ENCODE assay signal across 16 cellular contexts in genomic region chr5:37424441-37424840, GRCh38. TPM values are rescaled to one million over a fixed set of nuclear protein-coding genes. Genes with fewer than 3 reads are reported as not detected.
DNase-seq lines count a peak whose midpoint lies in the region; ATAC-seq, FAIRE-seq and TF ChIP-seq lines count a peak whose summit lies in the region.
"Had no signal": no experiment of that assay in that cellular context is flagged by ENCODE, and none has a peak within 500 bp of the region (broad histone marks: within the 10 kb centered on the region; RNA-seq: fewer than 3 reads in every experiment).

No MANE protein-coding gene starts in this region.

- no peaks in the 10 kb centered on the region for H3K27me3 ChIP-seq in mammary epithelial cell (ENCODE audit: insufficient read depth, low read length)
- H3K27me3 ChIP-seq in K562 (ENCODE audit: control insufficient read depth in 2 of 2, insufficient read depth in 2 of 2, low read length in 2 of 2): no peaks in the 10 kb centered on the region
- no peaks in the 10 kb centered on the region for H3K27me3 ChIP-seq in colonic mucosa
- H3K27me3 ChIP-seq: BLaER1 treated with 17β-estradiol and CSF1 and Interleukin-3, amounts not matched to agents 10 nM and 100 nM had no signal

- in situ Hi-C loops in mammary epithelial cell (cut with MboI; ENCODE audit: low sequenced_read_pairs in 2 of 2): loop anchor here in 1 of 2 donors (25.0 kb wide), 1 partner anchor 338 kb away; no protein-coding TSS in a partner anchor
- in situ Hi-C loops in K562 (cut with MboI): no loop called here

- TF ChIP-seq CTCF in MCF 10A (IDR thresholded peaks at IDR 0.05; ENCODE audit: unreplicated experiment): no peak
- no peak for TF ChIP-seq CTCF in mammary epithelial cell (conservative IDR thresholded peaks at IDR 0.05 in 1 of 2, IDR thresholded peaks at IDR 0.05 in 1 of 2; ENCODE audit: extremely low read depth in 1 of 2, insufficient read depth in 1 of 2, low read depth in 1 of 2, low read length in 2 of 2)
- TF ChIP-seq CTCF in K562 (IDR thresholded peaks at IDR 0.05 in 2 of 3, conservative IDR thresholded peaks at IDR 0.05 in 1 of 3; ENCODE audit: insufficient read depth in 2 of 3, low read depth in 1 of 3, low read length in 3 of 3): no peak
- no peak for TF ChIP-seq CTCF in colonic mucosa (IDR thresholded peaks at IDR 0.05)

- no peak overlapping the region for H3K27ac ChIP-seq in mammary epithelial cell (ENCODE audit: insufficient read depth, low read depth, low read length)
- H3K27ac ChIP-seq in K562 (ENCODE audit: extremely low read depth, low read depth, low read length): no peak overlapping the region
- no peak overlapping the region for H3K27ac ChIP-seq in colonic mucosa
- H3K27ac ChIP-seq: 22Rv1; BLaER1 treated with 17β-estradiol and CSF1 and Interleukin-3, amounts not matched to agents 10 nM and 100 nM; GM23248 had no signal

- H3K4me3 ChIP-seq in mammary epithelial cell (replicated peaks in 1 of 3; ENCODE audit: insufficient read depth in 1 of 3, low read depth in 2 of 3, low read length in 3 of 3) (no peak overlapping the region), K562 (no peak overlapping the region), colonic mucosa (no peak overlapping the region)
- H3K4me3 ChIP-seq: BLaER1 treated with 17β-estradiol and CSF1 and Interleukin-3, amounts not matched to agents 10 nM and 100 nM; GM12878; GM23248 had no signal

- H3K9me3 ChIP-seq in mammary epithelial cell (replicated peaks; ENCODE audit: insufficient read depth, low read length): no peaks in the 10 kb centered on the region
- H3K9me3 ChIP-seq in K562 (replicated peaks; ENCODE audit: control insufficient read depth, insufficient read depth, low read depth, low read length): no peaks in the 10 kb centered on the region
- H3K9me3 ChIP-seq in colonic mucosa: no peaks in the 10 kb centered on the region
- H3K9me3 ChIP-seq: BLaER1 treated with 17β-estradiol and CSF1 and Interleukin-3, amounts not matched to agents 10 nM and 100 nM had no signal

- H2AFZ ChIP-seq in mammary epithelial cell (ENCODE audit: low read depth, low read length): no peak overlapping the region
- no peak overlapping the region for H2AFZ ChIP-seq in K562 (ENCODE audit: low read depth, low read length)
- H2AFZ ChIP-seq: GM23248 had no signal

- TF ChIP-seq EP300 in K562 (IDR thresholded peaks at IDR 0.05; ENCODE audit: low read length): no peak

- no peaks in the 10 kb centered on the region for H3K9me1 ChIP-seq in K562 (ENCODE audit: control insufficient read depth, insufficient read depth, low read length)

- H3K36me3 ChIP-seq in mammary epithelial cell (ENCODE audit: insufficient read depth, low read length) (peaks cover 2% of the 10 kb centered on the region), K562 (ENCODE audit: control insufficient read depth, insufficient read depth, low read length) (0 out of 3 replicates have a peak, but pooled peaks cover 4% of the 10 kb centered on the region), colonic mucosa (no peaks in the 10 kb centered on the region)

- TF ChIP-seq RAD21 in K562 (CRISPR knock-in tag; conservative IDR thresholded peaks at IDR 0.05 in 1 of 2, IDR thresholded peaks at IDR 0.05 in 1 of 2): no peak

- H3K4me1 Mint-ChIP-seq in MCF 10A (ENCODE audit: insufficient read depth, unreplicated experiment): no peaks in the 10 kb centered on the region

- H3K79me2 ChIP-seq in mammary epithelial cell (ENCODE audit: insufficient read depth, low read length) (no peaks in the 10 kb centered on the region), K562 (ENCODE audit: control insufficient read depth, insufficient read depth, low read length) (no peaks in the 10 kb centered on the region)

- intact Hi-C loops in MCF 10A (cut with micrococcal nuclease): no loop called here
- intact Hi-C loops in mammary epithelial cell (cut with micrococcal nuclease): no loop called here
- intact Hi-C loops in K562 (cut with micrococcal nuclease): no loop called here
- intact Hi-C loops in head of caudate nucleus (cut with DNase I): no loop called here
- intact Hi-C loops in colonic mucosa (cut with DNase I): no loop called here

- CTCF ChIA-PET in MCF 10A (lab: Yijun Ruan, JAX): interaction anchor here (0.6 to 2.1 kb wide), 4 partner anchors 10 to 768 kb away, joined by 3 to 7 read pairs (median 3); no protein-coding TSS in a partner anchor
- CTCF ChIA-PET in mammary epithelial cell (lab: Charles Lee; ENCODE audit: low non-redundant PET): no interaction called here
- CTCF ChIA-PET in K562 (lab: Yijun Ruan, JAX; ENCODE audit: low intra/inter-chr PET ratio): no interaction called here

- POLR2A ChIA-PET in MCF 10A (lab: Yijun Ruan, JAX) (interaction anchor here (1.6 kb wide), 1 partner anchor 11 kb away, joined by 6 read pairs; no protein-coding TSS in a partner anchor), K562 (lab: Yijun Ruan, JAX) (no interaction called here)

- BruUV-seq in MCF 10A (replicated peaks; lab: Mats Ljungman, UMichigan) (no TSS peak), mammary epithelial cell (replicated peaks; lab: Mats Ljungman, UMichigan) (no TSS peak), K562 (replicated peaks; lab: Mats Ljungman, UMichigan) (no TSS peak)

- no peak for ATAC-seq in K562
- no peak for ATAC-seq in left lobe of liver
- ATAC-seq: GM12878 had no signal

- H3K9ac ChIP-seq in mammary epithelial cell (ENCODE audit: insufficient read depth, low read length) (no peak overlapping the region), K562 (ENCODE audit: insufficient read depth in 1 of 2, low read depth in 2 of 2, low read length in 2 of 2) (no peak overlapping the region), colonic mucosa (ENCODE audit: low read depth in 2 of 2, low read length in 2 of 2) (no peak overlapping the region)
- H3K9ac ChIP-seq: BLaER1 treated with 17β-estradiol and CSF1 and Interleukin-3, amounts not matched to agents 10 nM and 100 nM; GM23248 had no signal

- dilution Hi-C loops in mammary epithelial cell (cut with HindIII; ENCODE audit: low sequenced_read_pairs): no loop called here

- H4K20me1 ChIP-seq in mammary epithelial cell (ENCODE audit: insufficient read depth, low read length) (no peaks in the 10 kb centered on the region), K562 (replicated peaks; ENCODE audit: control insufficient read depth, insufficient read depth, low read length) (no peaks in the 10 kb centered on the region)

- H3K4me2 ChIP-seq in mammary epithelial cell (ENCODE audit: insufficient read depth, low read depth, low read length): no peak overlapping the region
- no peak overlapping the region for H3K4me2 ChIP-seq in K562 (ENCODE audit: insufficient read depth, low read length)
- H3K4me2 ChIP-seq: BLaER1 treated with 17β-estradiol and CSF1 and Interleukin-3, amounts not matched to agents 10 nM and 100 nM had no signal

- no peak for TF ChIP-seq POLR2A in K562 (conservative IDR thresholded peaks at IDR 0.05)

- no peak overlapping the region for H3K4me3 Mint-ChIP-seq in MCF 10A (ENCODE audit: unreplicated experiment)
- H3K4me3 Mint-ChIP-seq: CD4-positive, CD25-positive, alpha-beta regulatory T cell had no signal

- no peak for FAIRE-seq in K562 (lab: Jason Lieb, UNC)
- FAIRE-seq: GM12878 had no signal

- H3K27me3 Mint-ChIP-seq in MCF 10A (ENCODE audit: insufficient read depth, unreplicated experiment): no peaks in the 10 kb centered on the region
- H3K27me3 Mint-ChIP-seq: CD4-positive, CD25-positive, alpha-beta regulatory T cell had no signal

- H3K4me1 ChIP-seq in mammary epithelial cell (ENCODE audit: insufficient read depth, low read length) (no peaks in the 10 kb centered on the region), K562 (replicated peaks in 1 of 2; ENCODE audit: control insufficient read depth in 2 of 2, insufficient read depth in 2 of 2, low read length in 2 of 2) (no peaks in the 10 kb centered on the region), colonic mucosa (no peaks in the 10 kb centered on the region)
- H3K4me1 ChIP-seq: BLaER1 treated with 17β-estradiol and CSF1 and Interleukin-3, amounts not matched to agents 10 nM and 100 nM had no signal

- no peaks in the 10 kb centered on the region for H3K9me3 Mint-ChIP-seq in MCF 10A (ENCODE audit: unreplicated experiment)
- H3K9me3 Mint-ChIP-seq: CD4-positive, CD25-positive, alpha-beta regulatory T cell had no signal

- DNase-seq in MCF 10A (ENCODE audit: unreplicated experiment) (peak; percentile 7), mammary epithelial cell (no peak), K562 (ENCODE audit: extremely low read depth in 1 of 4, low spot score in 3 of 4) (no peak), kidney tubule cell (ENCODE audit: low spot score) (peak; percentile 60), head of caudate nucleus (no peak), colonic mucosa (no peak), left lobe of liver (ENCODE audit: low spot score) (no peak)
- no peak for DNase-seq in activated CD8-positive, alpha-beta memory T cell treated with anti-CD3 and anti-CD28 coated beads for 24 hours
- DNase-seq: ACHN; CD4-positive, CD25-positive, alpha-beta regulatory T cell; DMS 273 treated with DMSO at 0.1 percent for 48 hours; GM23248; H7 had no signal

- H3K27ac Mint-ChIP-seq in MCF 10A (ENCODE audit: low read depth, unreplicated experiment): no peak overlapping the region

- peaks cover 26% of the 10 kb centered on the region for H3K36me3 Mint-ChIP-seq in MCF 10A (ENCODE audit: insufficient read depth, unreplicated experiment)

- 88% methylated on average over 8 of the region's 8 CpGs for WGBS in mammary epithelial cell (ENCODE audit: low coverage, missing lambda C conversion rate)
- 83% methylated on average over 8 of the region's 8 CpGs for WGBS in K562 (ENCODE audit: insufficient coverage, low coverage, missing lambda C conversion rate)

RNA-seq across cellular contexts. Expression of gene WDR70, which starts 45.3 kb away (rescaled TPM):
- total RNA-seq in MCF 10A (2022): 31.3 and 37.6 TPM in 2 replicates
- 10 to 100 TPM; 22.0 to 25.2 TPM for total RNA-seq in mammary epithelial cell
- 12.3 TPM for polyA plus RNA-seq in mammary epithelial cell
- 53.6 TPM for polyA minus RNA-seq in mammary epithelial cell
- total RNA-seq in K562 (2011; cell fraction: chromatin; rRNA removed; ENCODE audit: low replicate concordance): 62.3 and 110 TPM in 2 replicates
- 49.2 and 54.7 TPM in 2 replicates for total RNA-seq in K562 (2011; cell fraction: nucleolus; rRNA removed)
- total RNA-seq in K562 (2011; cell fraction: nucleoplasm; rRNA removed): 38.7 and 42.2 TPM in 2 replicates
- total RNA-seq in K562 (2014; rRNA removed): 30.6 and 36.2 TPM in 2 replicates
- 46.6 and 53.7 TPM in 2 replicates for total RNA-seq in K562 (2014; rRNA removed; fragmentation: Illumina TruSeq; extraction: Trizol)
- total RNA-seq in K562 (2015; rRNA removed; fragmentation: Illumina TruSeq; extraction: Trizol): 37.6 and 40.3 TPM in 2 replicates
- total RNA-seq in K562 (2021): 43.1 and 46.8 TPM in 2 replicates
- 28.6 and 42.0 TPM in 2 replicates for polyA plus RNA-seq in K562 (2011; rRNA removed)
- 14.3 and 18.1 TPM in 2 replicates for polyA plus RNA-seq in K562 (2011; cell fraction: cytosol; rRNA removed)
- 22.7 and 25.7 TPM in 2 replicates for polyA plus RNA-seq in K562 (2011; cell fraction: nucleus; rRNA removed)
- 34.5 and 42.5 TPM in 2 replicates for polyA plus RNA-seq in K562 (2012)
- polyA plus RNA-seq in K562 (2014; fragmentation: Illumina TruSeq; extraction: Trizol): 34.0 and 38.8 TPM in 2 replicates
- 10 to 100 TPM; 16.8 to 27.8 TPM for polyA plus RNA-seq in K562 (2014; fragmentation: Nextera tagmentation; extraction: Ambion mirVana)
- 29.9 and 42.5 TPM in 2 replicates for polyA plus RNA-seq in K562 (2014; rRNA removed)
- 86.2 and 93.4 TPM in 2 replicates for polyA minus RNA-seq in K562 (2011; rRNA and poly(A)+ RNA removed)
- 23.3 and 26.0 TPM in 2 replicates for polyA minus RNA-seq in K562 (2011; cell fraction: cytosol; rRNA and poly(A)+ RNA removed)
- 43.9 and 59.9 TPM in 2 replicates for polyA minus RNA-seq in K562 (2011; cell fraction: nucleus; rRNA and poly(A)+ RNA removed)
- total RNA-seq in colonic mucosa: 10 to 100 TPM; 26.7 to 28.6 TPM
- total RNA-seq in left lobe of liver: 10.2 TPM

RNA-seq across cellular contexts. Expression of gene NUP155, which starts 53.5 kb away (rescaled TPM):
- 29.9 and 32.0 TPM in 2 replicates for total RNA-seq in MCF 10A (2022)
- 10 to 100 TPM; 30.2 to 36.4 TPM for total RNA-seq in mammary epithelial cell
- 16.3 TPM for polyA plus RNA-seq in mammary epithelial cell
- polyA minus RNA-seq in mammary epithelial cell: 77.8 TPM
- total RNA-seq in K562 (2011; cell fraction: chromatin; rRNA removed; ENCODE audit: low replicate concordance): 159 and 198 TPM in 2 replicates
- 103 and 105 TPM in 2 replicates for total RNA-seq in K562 (2011; cell fraction: nucleolus; rRNA removed)
- 120 and 130 TPM in 2 replicates for total RNA-seq in K562 (2011; cell fraction: nucleoplasm; rRNA removed)
- 70.0 and 76.1 TPM in 2 replicates for total RNA-seq in K562 (2014; rRNA removed)
- total RNA-seq in K562 (2014; rRNA removed; fragmentation: Illumina TruSeq; extraction: Trizol): 130 and 141 TPM in 2 replicates
- 96.3 and 106 TPM in 2 replicates for total RNA-seq in K562 (2015; rRNA removed; fragmentation: Illumina TruSeq; extraction: Trizol)
- 114 and 119 TPM in 2 replicates for total RNA-seq in K562 (2021)
- polyA plus RNA-seq in K562 (2011; rRNA removed): 73.9 and 107 TPM in 2 replicates
- polyA plus RNA-seq in K562 (2011; cell fraction: cytosol; rRNA removed): 46.6 and 54.1 TPM in 2 replicates
- polyA plus RNA-seq in K562 (2011; cell fraction: nucleus; rRNA removed): 42.2 and 58.8 TPM in 2 replicates
- 26.9 and 40.0 TPM in 2 replicates for polyA plus RNA-seq in K562 (2012)
- 61.7 and 71.2 TPM in 2 replicates for polyA plus RNA-seq in K562 (2014; fragmentation: Illumina TruSeq; extraction: Trizol)
- polyA plus RNA-seq in K562 (2014; fragmentation: Nextera tagmentation; extraction: Ambion mirVana): 10 to 100 TPM; 39.3 to 77.0 TPM
- 37.1 and 39.4 TPM in 2 replicates for polyA plus RNA-seq in K562 (2014; rRNA removed)
- polyA minus RNA-seq in K562 (2011; rRNA and poly(A)+ RNA removed): 373 and 460 TPM in 2 replicates
- polyA minus RNA-seq in K562 (2011; cell fraction: cytosol; rRNA and poly(A)+ RNA removed): 116 and 191 TPM in 2 replicates
- 97.9 and 129 TPM in 2 replicates for polyA minus RNA-seq in K562 (2011; cell fraction: nucleus; rRNA and poly(A)+ RNA removed)
- total RNA-seq in colonic mucosa: 10 to 100 TPM; 18.1 to 36.3 TPM
- 7.6 TPM for total RNA-seq in left lobe of liver

Comparison
In these comparisons a context has a peak if more than half of its experiments do, and no peak if none do; other contexts are left out.
1. DNase-seq: peak in MCF 10A (single experiment) and kidney tubule cell (single experiment); none in mammary epithelial cell (single experiment), K562 (0 of 4), head of caudate nucleus (0 of 42), activated CD8-positive, alpha-beta memory T cell treated with anti-CD3 and anti-CD28 coated beads for 24 hours (single experiment), colonic mucosa (single experiment) and left lobe of liver (single experiment).